ENCODE assay signal across 8 cellular contexts in genomic region chr19:6048808-6049405, GRCh38.
DNase-seq lines count a peak whose midpoint lies in the region; ATAC-seq and TF ChIP-seq lines count a peak whose summit lies in the region.

No MANE protein-coding gene starts in this region.

- peaks cover 16% of the 10 kb centered on the region for H3F3A ChIP-seq in SK-N-SH (replicated peaks; ENCODE audit: insufficient read depth)

- peak; percentile 96 for TF ChIP-seq RAD21 in SK-N-SH (IDR thresholded peaks at IDR 0.05; ENCODE audit: low read length)

- H3K9me3 ChIP-seq in SK-N-SH (no peaks in the 10 kb centered on the region), upper lobe of right lung (no peaks in the 10 kb centered on the region)

- H3K27ac ChIP-seq in SK-N-SH (ENCODE audit: low read depth in 2 of 2, low read length in 1 of 2) (peak overlapping the region in 1 of 2 experiments; percentile 35; a peak in 1 of 4 replicates), upper lobe of right lung (no peak overlapping the region)

- TF ChIP-seq CTCF in GM12865 (IDR thresholded peaks at IDR 0.05; ENCODE audit: insufficient read depth, low read depth, low read length, missing control alignments) (peak; percentile 94), SK-N-SH (IDR thresholded peaks at IDR 0.05) (peak; percentile 85), upper lobe of right lung (IDR thresholded peaks at IDR 0.05) (peak; percentile 88)

- H3K4me3 ChIP-seq in GM12865 (ENCODE audit: low read depth, low read length) (no peak overlapping the region), SK-N-SH (ENCODE audit: low read depth in 2 of 2, low read length in 1 of 2) (peak overlapping the region in 1 of 2 experiments; percentile 5; a peak in 1 of 4 replicates), upper lobe of right lung (no peak overlapping the region)

- no peaks in the 10 kb centered on the region for H3K9me2 ChIP-seq in SK-N-SH

- 23% methylated on average over 14 of the region's 15 CpGs for WGBS in SK-N-SH (ENCODE audit: low lambda C conversion rate)

- no peak overlapping the region for H3K9ac ChIP-seq in SK-N-SH

- peaks cover 30% of the 10 kb centered on the region for H3K79me2 ChIP-seq in SK-N-SH (ENCODE audit: insufficient read depth)

- H3K4me2 ChIP-seq in SK-N-SH, result peak overlapping the region; percentile 42; the same call in 1 of the 2 replicates

- H3K27me3 ChIP-seq in SK-N-SH (ENCODE audit: insufficient read depth) (no peaks in the 10 kb centered on the region), upper lobe of right lung (no peaks in the 10 kb centered on the region)

- ATAC-seq in upper lobe of right lung (peak; percentile 99), GM18873 (IDR thresholded peaks at IDR 0.05; ENCODE audit: low FRiP score, unreplicated experiment) (no peak)

- POLR2A ChIA-PET in SK-N-SH (lab: Yijun Ruan, JAX), result no interaction called here

- H3K36me3 ChIP-seq in SK-N-SH (replicated peaks in 1 of 2; ENCODE audit: control insufficient read depth in 1 of 2, insufficient read depth in 2 of 2, low read length in 1 of 2), result peaks cover 0 to 19% of the 10 kb centered on the region in 2 experiments
- H3K36me3 ChIP-seq in upper lobe of right lung, result no peaks in the 10 kb centered on the region

- H2AFZ ChIP-seq in SK-N-SH (ENCODE audit: low read depth), result no peak overlapping the region

- H3K4me1 ChIP-seq in SK-N-SH (ENCODE audit: control insufficient read depth in 1 of 2, insufficient read depth in 2 of 2, low read depth in 1 of 2, low read length in 1 of 2) (peaks cover 0 to 3% of the 10 kb centered on the region in 2 experiments; a peak in 1 of 4 replicates), upper lobe of right lung (peaks cover 3% of the 10 kb centered on the region)

- CTCF ChIA-PET in SK-N-SH (lab: Yijun Ruan, JAX), result interaction anchor here (0.5 to 3.2 kb wide), 86 partner anchors 9 to 1408 kb away, joined by 3 to 106 read pairs (median 5); partner anchors contain the start of genes ACSBG2, GTF2F1, NRTN and RANBP3

- TF ChIP-seq EP300 in SK-N-SH (IDR thresholded peaks at IDR 0.05; ENCODE audit: borderline replicate concordance in 1 of 2, low read depth in 1 of 2, low read length in 1 of 2), result no peak

- H4K20me1 ChIP-seq in SK-N-SH (ENCODE audit: insufficient read depth), result no peaks in the 10 kb centered on the region

- intact Hi-C loops in posterior cingulate gyrus (cut with DNase I), result loop anchor here (1.0 to 10.0 kb wide), 4 partner anchors 76 to 303 kb away; no protein-coding TSS in a partner anchor
- intact Hi-C loops in upper lobe of right lung (cut with DNase I), result loop anchor here (5.0 kb wide), 1 partner anchor 78 kb away; no protein-coding TSS in a partner anchor

- DNase-seq in GM12865 (ENCODE audit: low read depth) (peak; percentile 81), MV-4-11 (lab: John Stamatoyannopoulos, UW) (peak; percentile 73), SK-N-SH (peak; percentile 91), glomerular visceral epithelial cell (ENCODE audit: extremely low spot score) (peak; percentile 79), posterior cingulate gyrus (peak; percentile 31 to 96 (median 74)), upper lobe of right lung (peak; percentile 82)
- DNase-seq in activated naive CD4-positive, alpha-beta T cell treated with Interleukin-2 at 50 U/mL for 16 hours, result peak; percentile 79

TF ChIP-seq in SK-N-SH, 30 proteins besides CTCF, POLR2A, EP300 and RAD21:
- TF ChIP-seq PBX3 (IDR thresholded peaks at IDR 0.05), result no peak
- TF ChIP-seq CHD2 (IDR thresholded peaks at IDR 0.05; ENCODE audit: low read length, partially characterized antibody), result peak; percentile 26
- no peak for TF ChIP-seq FOXM1 (IDR thresholded peaks at IDR 0.05; ENCODE audit: low read depth)
- peak; percentile 89 for TF ChIP-seq SMC3 (IDR thresholded peaks at IDR 0.05; ENCODE audit: low read depth, low read length)
